ENCODE assay signal across 18 cellular contexts in genomic region chr2:160696061-160696452, GRCh38.
"Had no signal": no experiment of that assay in that cellular context is flagged by ENCODE, and none has a peak within 500 bp of the region (broad histone marks: within the 10 kb centered on the region; RNA-seq: fewer than 3 reads in every experiment).

No MANE protein-coding gene starts in this region.

- H3K4me1 ChIP-seq: body of pancreas, prostate gland had no signal

- H3K36me3 ChIP-seq: prostate gland, vagina had no signal

- H3K9me3 Mint-ChIP-seq: activated naive CD4-positive, alpha-beta T cell treated with anti-CD3 and anti-CD28 coated beads, Interleukin-2, amount 50 U/mL, for 24 hours; activated T-cell treated with anti-CD3 and anti-CD28 coated beads, Interleukin-2, amount 50 U/mL, for 24 hours; dendritic cell treated with granulocyte-macrophage colony-stimulating factor and Interleukin-4, amounts not matched to agents 40 ng/mL and 50 ng/mL, for 4 days; endodermal cell; natural killer cell had no signal

- H3K27me3 ChIP-seq: body of pancreas, vagina had no signal

- H3K27ac ChIP-seq: body of pancreas, prostate gland, vagina had no signal

- H3K4me1 Mint-ChIP-seq: activated naive CD4-positive, alpha-beta T cell treated with anti-CD3 and anti-CD28 coated beads, Interleukin-2, amount 50 U/mL, for 24 hours; endodermal cell; natural killer cell; T-helper 17 cell had no signal

- H3K4me3 ChIP-seq: body of pancreas, lung, mucosa of descending colon, prostate gland, skin epidermis, vagina had no signal

- H3K36me3 Mint-ChIP-seq: natural killer cell had no signal

- ATAC-seq: activated CD4-positive, CD25-positive, alpha-beta regulatory T cell treated with anti-CD3 and anti-CD28 coated beads, Interleukin-2, amount 50 U/mL, for 24 hours; body of pancreas; mucosa of descending colon; natural killer cell; T-helper 17 cell had no signal

- H3K27me3 Mint-ChIP-seq: activated naive CD4-positive, alpha-beta T cell treated with anti-CD3 and anti-CD28 coated beads, Interleukin-2, amount 50 U/mL, for 24 hours; activated T-cell treated with anti-CD3 and anti-CD28 coated beads, Interleukin-2, amount 50 U/mL, for 24 hours; dendritic cell treated with granulocyte-macrophage colony-stimulating factor and Interleukin-4, amounts not matched to agents 40 ng/mL and 50 ng/mL, for 4 days had no signal

- H3K9me3 ChIP-seq: body of pancreas, mucosa of descending colon, prostate gland, vagina had no signal

- DNase-seq: activated CD4-positive, alpha-beta T cell treated with anti-CD3 and anti-CD28 coated beads, Interleukin-2, amount 50 U/mL, for 4 hours; activated effector memory CD4-positive, alpha-beta T cell treated with Interleukin-2 at 50 U/mL for 16 hours; activated T-cell treated with anti-CD3 and anti-CD28 coated beads, Interleukin-2, amount 50 U/mL, for 24 hours; amniotic stem cell; body of pancreas; endodermal cell; glutamatergic neuron; left cardiac atrium; mucosa of descending colon; natural killer cell; T-helper 17 cell had no signal

- H3K4me3 Mint-ChIP-seq: activated naive CD4-positive, alpha-beta T cell treated with anti-CD3 and anti-CD28 coated beads, Interleukin-2, amount 50 U/mL, for 24 hours; activated T-cell treated with anti-CD3 and anti-CD28 coated beads, Interleukin-2, amount 50 U/mL, for 24 hours; dendritic cell treated with granulocyte-macrophage colony-stimulating factor and Interleukin-4, amounts not matched to agents 40 ng/mL and 50 ng/mL, for 4 days; endodermal cell; natural killer cell; T-helper 17 cell had no signal

- H3K27ac Mint-ChIP-seq: activated naive CD4-positive, alpha-beta T cell treated with anti-CD3 and anti-CD28 coated beads, Interleukin-2, amount 50 U/mL, for 24 hours; activated T-cell treated with anti-CD3 and anti-CD28 coated beads, Interleukin-2, amount 50 U/mL, for 24 hours; dendritic cell treated with granulocyte-macrophage colony-stimulating factor and Interleukin-4, amounts not matched to agents 40 ng/mL and 50 ng/mL, for 4 days; endodermal cell; natural killer cell; T-helper 17 cell had no signal
